Comparison of ENCODE assay signal across 22 cellular contexts in the genomic region with DNA sequence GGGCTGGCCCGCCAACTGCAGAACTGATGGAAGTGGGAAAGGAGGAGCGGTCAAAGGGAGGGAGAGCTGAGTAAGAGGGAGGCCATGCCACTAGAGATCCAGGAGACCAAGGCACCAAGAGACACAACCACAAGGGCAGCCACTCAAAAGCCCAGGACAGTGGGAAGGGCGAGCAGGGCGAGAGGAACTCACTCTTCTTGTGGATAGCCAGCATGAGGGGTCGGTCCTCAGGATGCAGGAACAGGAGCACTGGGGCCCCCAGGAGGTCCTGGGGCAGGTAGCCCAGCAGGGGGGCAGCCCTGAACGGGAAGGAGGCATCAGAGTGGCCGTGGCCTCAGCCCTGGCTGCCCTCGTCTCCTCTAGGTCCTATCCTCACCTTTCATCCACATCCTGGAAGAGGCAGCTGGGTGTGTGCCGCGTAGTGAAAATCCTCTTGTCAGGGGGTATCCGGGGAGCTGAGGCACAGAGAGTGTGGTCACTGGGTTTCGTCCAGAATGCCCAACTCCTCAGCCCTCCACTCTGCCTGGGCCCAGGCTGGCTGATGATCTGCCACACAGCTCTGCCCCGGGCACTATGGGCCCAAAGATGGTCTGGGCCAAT. TPM values are rescaled to one million over a fixed set of nuclear protein-coding genes. Genes with fewer than 3 reads are reported as not detected.
DNase-seq lines count a peak whose midpoint lies in the region; ATAC-seq and TF ChIP-seq lines count a peak whose summit lies in the region.
"Had no signal": no experiment of that assay in that cellular context is flagged by ENCODE, and none has a peak within 500 bp of the region (broad histone marks: within the 10 kb centered on the region; RNA-seq: fewer than 3 reads in every experiment).

No MANE protein-coding gene starts in this region.

- peaks cover 18% of the 10 kb centered on the region for H4K20me1 ChIP-seq in neural progenitor cell (ENCODE audit: low read depth)

- no peak for DNase-seq in activated naive CD4-positive, alpha-beta T cell (lab: John Stamatoyannopoulos, UW)
- DNase-seq in central memory CD8-positive, alpha-beta T cell (ENCODE audit: low spot score in 2 of 2), result no peak
- DNase-seq in neural progenitor cell (ENCODE audit: low spot score) (no peak), transverse colon (no peak), globus pallidus (ENCODE audit: low spot score) (no peak), suprapubic skin (ENCODE audit: low spot score in 2 of 2) (no peak)
- DNase-seq: activated CD4-positive, alpha-beta T cell treated with anti-CD3 and anti-CD28 coated beads, Interleukin-2, amount 10 ng/mL, durations not matched to agents 7 days and 5 days; activated T-cell treated with anti-CD3 and anti-CD28 coated beads for 4 hours; brain microvascular endothelial cell; NCI-H1436 treated with DMSO at 0.1 percent for 48 hours; occipital lobe; Peyer's patch had no signal

- peak overlapping the region; percentile 51 for H3K27ac Mint-ChIP-seq in activated naive CD4-positive, alpha-beta T cell treated with anti-CD3 and anti-CD28 coated beads, Interleukin-2, amount 50 U/mL, for 24 hours
- H3K27ac Mint-ChIP-seq in central memory CD8-positive, alpha-beta T cell (ENCODE audit: low read depth), result peak overlapping the region; percentile 88
- H3K27ac Mint-ChIP-seq in neural progenitor cell, result no peak overlapping the region
- H3K27ac Mint-ChIP-seq: activated CD4-positive, alpha-beta T cell treated with anti-CD3 and anti-CD28 coated beads, Interleukin-2, amount 10 ng/mL, durations not matched to agents 7 days and 5 days; activated naive CD8-positive, alpha-beta T cell; type B pancreatic cell had no signal

- H3K4me1 Mint-ChIP-seq in activated naive CD4-positive, alpha-beta T cell treated with anti-CD3 and anti-CD28 coated beads, Interleukin-2, amount 50 U/mL, for 24 hours, result peaks cover 32% of the 10 kb centered on the region
- peaks cover 32% of the 10 kb centered on the region for H3K4me1 Mint-ChIP-seq in central memory CD8-positive, alpha-beta T cell
- H3K4me1 Mint-ChIP-seq in neural progenitor cell, result peaks cover 9% of the 10 kb centered on the region

- no peak for TF ChIP-seq EP300 in transverse colon (IDR thresholded peaks at IDR 0.05; ENCODE audit: low read depth)
- TF ChIP-seq EP300 in suprapubic skin (IDR thresholded peaks at IDR 0.05), result no peak

- H3K36me3 ChIP-seq in neural progenitor cell, result no peaks in the 10 kb centered on the region
- peaks cover 0 to 77% (median 47%) of the 10 kb centered on the region in 4 donors for H3K36me3 ChIP-seq in transverse colon
- peaks cover 83% of the 10 kb centered on the region for H3K36me3 ChIP-seq in suprapubic skin

- peaks cover 4% of the 10 kb centered on the region for H3K4me1 ChIP-seq in neural progenitor cell
- peaks cover 5 to 25% (median 21%) of the 10 kb centered on the region in 4 donors for H3K4me1 ChIP-seq in transverse colon
- peaks cover 44% of the 10 kb centered on the region for H3K4me1 ChIP-seq in suprapubic skin

- H3K36me3 Mint-ChIP-seq in activated naive CD4-positive, alpha-beta T cell treated with anti-CD3 and anti-CD28 coated beads, Interleukin-2, amount 50 U/mL, for 24 hours, result peaks cover 16% of the 10 kb centered on the region
- H3K36me3 Mint-ChIP-seq in central memory CD8-positive, alpha-beta T cell (ENCODE audit: insufficient read depth), result peaks cover 97% of the 10 kb centered on the region
- H3K36me3 Mint-ChIP-seq in neural progenitor cell, result peaks cover 14% of the 10 kb centered on the region
- H3K36me3 Mint-ChIP-seq: activated naive CD8-positive, alpha-beta T cell; type B pancreatic cell had no signal

- TF ChIP-seq CTCF in neural progenitor cell (IDR thresholded peaks at IDR 0.05), result no peak
- no peak for TF ChIP-seq CTCF in transverse colon (IDR thresholded peaks at IDR 0.05)
- TF ChIP-seq CTCF in suprapubic skin (IDR thresholded peaks at IDR 0.05), result no peak

- intact Hi-C loops in transverse colon (cut with DNase I; ENCODE audit: low total_unique reads), result no loop called here

- no peaks in the 10 kb centered on the region for H3K27me3 ChIP-seq in neural progenitor cell
- no peaks in the 10 kb centered on the region for H3K27me3 ChIP-seq in transverse colon
- H3K27me3 ChIP-seq in suprapubic skin, result no peaks in the 10 kb centered on the region
- H3K27me3 ChIP-seq: brain microvascular endothelial cell, hepatocyte, Peyer's patch had no signal

- in situ Hi-C loops in transverse colon (cut with MboI; ENCODE audit: low pct_ligation_motif_present in 1 of 4, low pct_unique_long_range_greater_than_20kb in 1 of 4, low sequenced_read_pairs in 3 of 4), result loop anchor here in 1 of 4 donors (25.0 kb wide), 1 partner anchor 911 kb away; the partner anchor contains the start of genes DVL2, GABARAP and PHF23

- no peaks in the 10 kb centered on the region for H3K9me3 Mint-ChIP-seq in activated naive CD4-positive, alpha-beta T cell treated with anti-CD3 and anti-CD28 coated beads, Interleukin-2, amount 50 U/mL, for 24 hours
- H3K9me3 Mint-ChIP-seq in central memory CD8-positive, alpha-beta T cell, result no peaks in the 10 kb centered on the region
- no peaks in the 10 kb centered on the region for H3K9me3 Mint-ChIP-seq in neural progenitor cell
- H3K9me3 Mint-ChIP-seq: activated CD4-positive, alpha-beta T cell treated with anti-CD3 and anti-CD28 coated beads, Interleukin-2, amount 10 ng/mL, durations not matched to agents 7 days and 5 days; type B pancreatic cell had no signal

- H2AFZ ChIP-seq in neural progenitor cell (replicated peaks), result no peak overlapping the region
- H2AFZ ChIP-seq: hepatocyte had no signal

- ATAC-seq in central memory CD8-positive, alpha-beta T cell (replicated peaks; ENCODE audit: extremely low read depth, poor library complexity, severe bottlenecking), result no peak
- ATAC-seq in GM21723 (IDR thresholded peaks at IDR 0.05; ENCODE audit: unreplicated experiment), result no peak
- ATAC-seq: mucosa of descending colon had no signal

- H3F3A ChIP-seq in neural progenitor cell (ENCODE audit: low read depth), result peaks cover 9% of the 10 kb centered on the region

- H3K4me3 ChIP-seq in neural progenitor cell (no peak overlapping the region), transverse colon (no peak overlapping the region), suprapubic skin (no peak overlapping the region)
- H3K4me3 ChIP-seq: hepatocyte, mucosa of descending colon, Peyer's patch, smooth muscle cell had no signal

- whole genome bisulfite sequencing in transverse colon (ENCODE audit: low coverage in 1 of 2), 2 donors, result 67 to 92% methylated on average over 1 to 13 of the region's 13 CpGs
- 95% methylated on average over 6 of the region's 13 CpGs for WGBS in suprapubic skin

- no peak overlapping the region for H3K4me3 Mint-ChIP-seq in activated naive CD4-positive, alpha-beta T cell treated with anti-CD3 and anti-CD28 coated beads, Interleukin-2, amount 50 U/mL, for 24 hours
- H3K4me3 Mint-ChIP-seq in central memory CD8-positive, alpha-beta T cell, result peak overlapping the region; percentile 64
- H3K4me3 Mint-ChIP-seq in neural progenitor cell, result peak overlapping the region; percentile 41
- H3K4me3 Mint-ChIP-seq: activated CD4-positive, alpha-beta T cell treated with anti-CD3 and anti-CD28 coated beads, Interleukin-2, amount 10 ng/mL, durations not matched to agents 7 days and 5 days; activated naive CD8-positive, alpha-beta T cell; type B pancreatic cell had no signal

- no peaks in the 10 kb centered on the region for H3K79me2 ChIP-seq in neural progenitor cell (ENCODE audit: low read depth)

- no peak overlapping the region for H3K27ac ChIP-seq in neural progenitor cell
- peak overlapping the region; percentile 21 to 99 (median 51) for H3K27ac ChIP-seq in transverse colon
- H3K27ac ChIP-seq in suprapubic skin, result no peak overlapping the region
- H3K27ac ChIP-seq: brain microvascular endothelial cell, hepatocyte had no signal

- no peak overlapping the region for H3K4me2 ChIP-seq in neural progenitor cell
- H3K4me2 ChIP-seq: hepatocyte, smooth muscle cell had no signal

- H3K27me3 Mint-ChIP-seq in activated naive CD4-positive, alpha-beta T cell treated with anti-CD3 and anti-CD28 coated beads, Interleukin-2, amount 50 U/mL, for 24 hours, result no peaks in the 10 kb centered on the region
- no peaks in the 10 kb centered on the region for H3K27me3 Mint-ChIP-seq in central memory CD8-positive, alpha-beta T cell
- peaks cover 12% of the 10 kb centered on the region for H3K27me3 Mint-ChIP-seq in neural progenitor cell (ENCODE audit: insufficient read depth, low read depth)
- H3K27me3 Mint-ChIP-seq: activated CD4-positive, alpha-beta T cell treated with anti-CD3 and anti-CD28 coated beads, Interleukin-2, amount 10 ng/mL, durations not matched to agents 7 days and 5 days; activated naive CD8-positive, alpha-beta T cell had no signal

- H3K9ac ChIP-seq in neural progenitor cell, result no peak overlapping the region

- H3K9me3 ChIP-seq in neural progenitor cell (ENCODE audit: low read depth) (no peaks in the 10 kb centered on the region), transverse colon (no peaks in the 10 kb centered on the region), suprapubic skin (no peaks in the 10 kb centered on the region)
- H3K9me3 ChIP-seq: mucosa of descending colon, Peyer's patch had no signal

- TF ChIP-seq POLR2A in transverse colon (IDR thresholded peaks at IDR 0.05) (no peak), suprapubic skin (IDR thresholded peaks at IDR 0.05) (no peak)

RNA-seq across cellular contexts. Expression of gene PER1, which starts 4.3 kb away (rescaled TPM):
- total RNA-seq in neural progenitor cell (ENCODE audit: low replicate concordance) (3.2 and 11.4 TPM in 2 replicates), transverse colon (100 to 1,000 TPM in 2 of 4 donors, 10 to 100 TPM in 2; 55.9 to 211 (median 109) TPM), suprapubic skin (100 to 1,000 TPM; 272 to 655 (median 330) TPM)

RNA-seq across cellular contexts. Expression of gene VAMP2, which starts 14.8 kb away (rescaled TPM):
- total RNA-seq in neural progenitor cell (ENCODE audit: low replicate concordance), result 9.4 and 11.7 TPM in 2 replicates
- 10 to 100 TPM; 20.9 to 49.4 (median 30.1) TPM for total RNA-seq in transverse colon
- total RNA-seq in suprapubic skin, result 10 to 100 TPM; 41.2 to 64.3 (median 52.8) TPM

RNA-seq across cellular contexts. Expression of gene HES7, which starts 24.0 kb away (rescaled TPM):
- total RNA-seq in neural progenitor cell (ENCODE audit: low replicate concordance) (2.0 TPM in 1 of 2 replicates, not detected in the other), transverse colon (not detected), suprapubic skin (not detected)
- total RNA-seq: hepatocyte, kidney epithelial cell, Peyer's patch, smooth muscle cell had no signal

RNA-seq across cellular contexts. Expression of gene TMEM107, which starts 28.3 kb away (rescaled TPM):
- total RNA-seq in neural progenitor cell (ENCODE audit: low replicate concordance) (26.0 and 45.5 TPM in 2 replicates), transverse colon (10 to 100 TPM in 2 of 4 donors, 1 to 10 TPM in 2; 1.5 to 74.6 (median 18.3) TPM), suprapubic skin (10 to 100 TPM; 13.7 to 21.4 (median 19.4) TPM)

RNA-seq across cellular contexts. Expression of gene ALOXE3, which starts 29.6 kb away (rescaled TPM):
- not detected in 2 replicates for total RNA-seq in neural progenitor cell (ENCODE audit: low replicate concordance)
- total RNA-seq in transverse colon, result under 1 TPM in 1 of 4 donors, not detected in 3; 0.79 TPM
- 10 to 100 TPM; 44.5 to 95.3 (median 69.9) TPM for total RNA-seq in suprapubic skin
- total RNA-seq: activated CD4-positive, alpha-beta T cell treated with anti-CD3 and anti-CD28 coated beads, Interleukin-2, amount 10 ng/mL, durations not matched to agents 7 days and 5 days; CD8-positive, alpha-beta memory T cell; fibroblast of lung; mucosa of descending colon; Peyer's patch had no signal

Comparison
In these comparisons a context has a peak if more than half of its experiments do, and no peak if none do; other contexts are left out.
1. H3K27ac ChIP-seq: peak in transverse colon (4 of 4); none in neural progenitor cell (single experiment) and suprapubic skin (single experiment).